1 cellular context compared by ENCODE assay signal in the genomic region with DNA sequence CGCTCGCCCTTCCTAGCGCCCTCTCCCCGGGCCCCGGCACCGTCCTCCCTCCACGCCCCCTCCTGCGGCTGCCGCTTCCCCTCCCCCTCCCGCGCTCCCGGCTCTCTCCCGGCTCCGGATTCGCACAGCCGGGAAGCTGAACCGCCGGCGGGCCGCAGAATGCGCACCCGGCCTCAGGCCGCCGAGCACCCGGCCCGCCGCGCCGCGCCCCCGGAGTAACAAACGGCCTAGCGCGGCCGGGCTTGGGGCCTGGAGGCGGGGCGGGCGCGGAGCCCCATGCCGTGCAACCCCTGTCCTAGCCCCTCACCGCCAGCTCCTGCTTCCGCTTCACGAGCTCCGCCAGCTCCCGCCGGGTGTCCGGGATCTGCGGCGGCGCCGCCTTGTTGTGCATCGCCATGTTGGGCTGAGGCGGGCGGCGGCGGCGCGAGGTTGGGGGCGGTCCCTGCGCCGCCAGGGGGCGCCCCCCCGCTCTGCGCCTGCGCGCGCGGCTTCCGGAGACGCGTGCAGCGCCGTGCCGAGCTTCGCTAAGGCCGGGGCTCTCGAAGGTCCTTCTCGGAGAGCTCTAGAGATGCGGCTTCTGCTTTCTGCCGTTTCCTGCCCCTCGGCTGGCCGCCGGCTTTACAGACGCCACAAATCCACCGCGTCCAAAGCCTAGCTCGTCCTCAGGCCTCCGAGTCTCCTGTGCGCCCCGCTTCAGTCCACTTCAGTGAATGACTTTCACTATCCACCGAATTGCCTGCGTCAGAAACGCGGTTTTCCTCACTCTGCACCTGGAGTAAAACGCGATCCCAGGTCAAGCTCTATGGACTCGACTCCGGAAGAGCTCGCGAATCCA.
TF ChIP-seq lines count a peak whose summit lies in the region.

A gene (minus strand): TSS at position 417 of the 835 bp plus-strand sequence. CDS start 20 bp downstream, at position 397.

TF ChIP-seq in HepG2, 621 proteins besides CTCF, POLR2A, EP300 and RAD21 (continued from another document and continues in another):
- TF ChIP-seq ZSCAN25 (CRISPR knock-in tag; IDR thresholded peaks at IDR 0.05) (no peak), FOXP1 (IDR thresholded peaks at IDR 0.05) (no peak), FOXP1 (CRISPR knock-in tag; IDR thresholded peaks at IDR 0.05) (no peak), ZSCAN29 (CRISPR knock-in tag; conservative IDR thresholded peaks at IDR 0.05) (0 out of 2 replicates have a peak, but pooled peaks have one; percentile 85), REL (CRISPR knock-in tag; conservative IDR thresholded peaks at IDR 0.05) (0 out of 2 replicates have a peak, but pooled peaks have one; percentile 39), ZNF282 (IDR thresholded peaks at IDR 0.05; ENCODE audit: partially characterized antibody) (no peak), ZNF556 (CRISPR knock-in tag; IDR thresholded peaks at IDR 0.05; ENCODE audit: borderline replicate concordance) (peak; percentile 61; the same call in 1 of the 2 replicates), ZNF510 (CRISPR knock-in tag; IDR thresholded peaks at IDR 0.05; ENCODE audit: low read depth) (peak; percentile 94; the same call in 1 of the 2 replicates), NCOA2 (CRISPR knock-in tag; IDR thresholded peaks at IDR 0.05) (no peak; the same call in 1 of the 2 replicates), ZBTB38 (CRISPR knock-in tag; IDR thresholded peaks at IDR 0.05) (peak; percentile 60; the same call in 1 of the 2 replicates), THAP11 (CRISPR knock-in tag; IDR thresholded peaks at IDR 0.05) (peak; percentile 66; the same call in 1 of the 2 replicates), RBM22 (optimal IDR thresholded peaks at IDR 0.05; ENCODE audit: low read length) (no peak), JARID2 (CRISPR knock-in tag; IDR thresholded peaks at IDR 0.05; ENCODE audit: insufficient replicate concordance) (no peak), NFE2 (CRISPR knock-in tag; IDR thresholded peaks at IDR 0.05) (no peak), HMGA1 (CRISPR knock-in tag; conservative IDR thresholded peaks at IDR 0.05) (no peak), TSC22D2 (CRISPR knock-in tag; IDR thresholded peaks at IDR 0.05; ENCODE audit: borderline replicate concordance) (0 out of 2 replicates have a peak, but pooled peaks have one; percentile 76), HHEX (CRISPR knock-in tag; IDR thresholded peaks at IDR 0.05) (no peak), ZNF773 (CRISPR knock-in tag; IDR thresholded peaks at IDR 0.05; ENCODE audit: borderline replicate concordance) (peak; percentile 85), MTA1 (CRISPR knock-in tag; IDR thresholded peaks at IDR 0.05; ENCODE audit: borderline replicate concordance) (peak; percentile 65; the same call in 1 of the 2 replicates), AGO2 (optimal IDR thresholded peaks at IDR 0.05; ENCODE audit: low read depth, low read length) (peak; percentile 22), RORA (CRISPR knock-in tag; IDR thresholded peaks at IDR 0.05) (no peak), ZNF205 (CRISPR knock-in tag; IDR thresholded peaks at IDR 0.05) (no peak), STAG1 (CRISPR knock-in tag; IDR thresholded peaks at IDR 0.05) (peak; percentile 30), NCOA1 (CRISPR knock-in tag; IDR thresholded peaks at IDR 0.05) (no peak), HOXA9 (CRISPR knock-in tag; IDR thresholded peaks at IDR 0.05; ENCODE audit: borderline replicate concordance) (no peak), ZFP36 (IDR thresholded peaks at IDR 0.05; ENCODE audit: borderline replicate concordance, low read depth, low read length, partially characterized antibody) (no peak), ZNF3 (CRISPR knock-in tag; IDR thresholded peaks at IDR 0.05) (no peak), ZNF253 (CRISPR knock-in tag; IDR thresholded peaks at IDR 0.05; ENCODE audit: borderline replicate concordance) (no peak), CBX5 (CRISPR knock-in tag; IDR thresholded peaks at IDR 0.05; ENCODE audit: borderline replicate concordance) (no peak), TBX3 (IDR thresholded peaks at IDR 0.05; ENCODE audit: borderline replicate concordance) (no peak), MIER2 (CRISPR knock-in tag; IDR thresholded peaks at IDR 0.05) (no peak), SIX4 (CRISPR knock-in tag; IDR thresholded peaks at IDR 0.05) (no peak), NCOR1 (IDR thresholded peaks at IDR 0.05; ENCODE audit: borderline replicate concordance, low read length) (no peak), ZNF138 (CRISPR knock-in tag; IDR thresholded peaks at IDR 0.05; ENCODE audit: low read depth) (no peak), MZF1 (CRISPR knock-in tag; IDR thresholded peaks at IDR 0.05; ENCODE audit: borderline replicate concordance) (no peak), SNAI1 (CRISPR knock-in tag; IDR thresholded peaks at IDR 0.05; ENCODE audit: borderline replicate concordance) (no peak), ZNF20 (CRISPR knock-in tag; IDR thresholded peaks at IDR 0.05) (no peak)
- TF ChIP-seq, protein P1, sequence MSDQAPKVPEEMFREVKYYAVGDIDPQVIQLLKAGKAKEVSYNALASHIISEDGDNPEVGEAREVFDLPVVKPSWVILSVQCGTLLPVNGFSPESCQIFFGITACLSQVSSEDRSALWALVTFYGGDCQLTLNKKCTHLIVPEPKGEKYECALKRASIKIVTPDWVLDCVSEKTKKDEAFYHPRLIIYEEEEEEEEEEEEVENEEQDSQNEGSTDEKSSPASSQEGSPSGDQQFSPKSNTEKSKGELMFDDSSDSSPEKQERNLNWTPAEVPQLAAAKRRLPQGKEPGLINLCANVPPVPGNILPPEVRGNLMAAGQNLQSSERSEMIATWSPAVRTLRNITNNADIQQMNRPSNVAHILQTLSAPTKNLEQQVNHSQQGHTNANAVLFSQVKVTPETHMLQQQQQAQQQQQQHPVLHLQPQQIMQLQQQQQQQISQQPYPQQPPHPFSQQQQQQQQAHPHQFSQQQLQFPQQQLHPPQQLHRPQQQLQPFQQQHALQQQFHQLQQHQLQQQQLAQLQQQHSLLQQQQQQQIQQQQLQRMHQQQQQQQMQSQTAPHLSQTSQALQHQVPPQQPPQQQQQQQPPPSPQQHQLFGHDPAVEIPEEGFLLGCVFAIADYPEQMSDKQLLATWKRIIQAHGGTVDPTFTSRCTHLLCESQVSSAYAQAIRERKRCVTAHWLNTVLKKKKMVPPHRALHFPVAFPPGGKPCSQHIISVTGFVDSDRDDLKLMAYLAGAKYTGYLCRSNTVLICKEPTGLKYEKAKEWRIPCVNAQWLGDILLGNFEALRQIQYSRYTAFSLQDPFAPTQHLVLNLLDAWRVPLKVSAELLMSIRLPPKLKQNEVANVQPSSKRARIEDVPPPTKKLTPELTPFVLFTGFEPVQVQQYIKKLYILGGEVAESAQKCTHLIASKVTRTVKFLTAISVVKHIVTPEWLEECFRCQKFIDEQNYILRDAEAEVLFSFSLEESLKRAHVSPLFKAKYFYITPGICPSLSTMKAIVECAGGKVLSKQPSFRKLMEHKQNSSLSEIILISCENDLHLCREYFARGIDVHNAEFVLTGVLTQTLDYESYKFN (CRISPR knock-in tag; conservative IDR thresholded peaks at IDR 0.05), result no peak; the same call in none of the 2 replicates
- TF ChIP-seq, protein P2, sequence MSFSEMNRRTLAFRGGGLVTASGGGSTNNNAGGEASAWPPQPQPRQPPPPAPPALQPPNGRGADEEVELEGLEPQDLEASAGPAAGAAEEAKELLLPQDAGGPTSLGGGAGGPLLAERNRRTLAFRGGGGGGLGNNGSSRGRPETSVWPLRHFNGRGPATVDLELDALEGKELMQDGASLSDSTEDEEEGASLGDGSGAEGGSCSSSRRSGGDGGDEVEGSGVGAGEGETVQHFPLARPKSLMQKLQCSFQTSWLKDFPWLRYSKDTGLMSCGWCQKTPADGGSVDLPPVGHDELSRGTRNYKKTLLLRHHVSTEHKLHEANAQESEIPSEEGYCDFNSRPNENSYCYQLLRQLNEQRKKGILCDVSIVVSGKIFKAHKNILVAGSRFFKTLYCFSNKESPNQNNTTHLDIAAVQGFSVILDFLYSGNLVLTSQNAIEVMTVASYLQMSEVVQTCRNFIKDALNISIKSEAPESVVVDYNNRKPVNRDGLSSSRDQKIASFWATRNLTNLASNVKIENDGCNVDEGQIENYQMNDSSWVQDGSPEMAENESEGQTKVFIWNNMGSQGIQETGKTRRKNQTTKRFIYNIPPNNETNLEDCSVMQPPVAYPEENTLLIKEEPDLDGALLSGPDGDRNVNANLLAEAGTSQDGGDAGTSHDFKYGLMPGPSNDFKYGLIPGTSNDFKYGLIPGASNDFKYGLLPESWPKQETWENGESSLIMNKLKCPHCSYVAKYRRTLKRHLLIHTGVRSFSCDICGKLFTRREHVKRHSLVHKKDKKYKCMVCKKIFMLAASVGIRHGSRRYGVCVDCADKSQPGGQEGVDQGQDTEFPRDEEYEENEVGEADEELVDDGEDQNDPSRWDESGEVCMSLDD (CRISPR knock-in tag; IDR thresholded peaks at IDR 0.05; ENCODE audit: borderline replicate concordance), result peak; percentile 76; the same call in 1 of the 2 replicates
- TF ChIP-seq, protein P3, sequence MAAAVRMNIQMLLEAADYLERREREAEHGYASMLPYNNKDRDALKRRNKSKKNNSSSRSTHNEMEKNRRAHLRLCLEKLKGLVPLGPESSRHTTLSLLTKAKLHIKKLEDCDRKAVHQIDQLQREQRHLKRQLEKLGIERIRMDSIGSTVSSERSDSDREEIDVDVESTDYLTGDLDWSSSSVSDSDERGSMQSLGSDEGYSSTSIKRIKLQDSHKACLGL (CRISPR knock-in tag; IDR thresholded peaks at IDR 0.05), result peak; percentile 93
- TF ChIP-seq, protein P4, sequence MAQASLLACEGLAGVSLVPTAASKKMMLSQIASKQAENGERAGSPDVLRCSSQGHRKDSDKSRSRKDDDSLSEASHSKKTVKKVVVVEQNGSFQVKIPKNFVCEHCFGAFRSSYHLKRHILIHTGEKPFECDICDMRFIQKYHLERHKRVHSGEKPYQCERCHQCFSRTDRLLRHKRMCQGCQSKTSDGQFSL (CRISPR knock-in tag; IDR thresholded peaks at IDR 0.05), result 0 out of 2 replicates have a peak, but pooled peaks have one; percentile 55
- TF ChIP-seq, protein P5, sequence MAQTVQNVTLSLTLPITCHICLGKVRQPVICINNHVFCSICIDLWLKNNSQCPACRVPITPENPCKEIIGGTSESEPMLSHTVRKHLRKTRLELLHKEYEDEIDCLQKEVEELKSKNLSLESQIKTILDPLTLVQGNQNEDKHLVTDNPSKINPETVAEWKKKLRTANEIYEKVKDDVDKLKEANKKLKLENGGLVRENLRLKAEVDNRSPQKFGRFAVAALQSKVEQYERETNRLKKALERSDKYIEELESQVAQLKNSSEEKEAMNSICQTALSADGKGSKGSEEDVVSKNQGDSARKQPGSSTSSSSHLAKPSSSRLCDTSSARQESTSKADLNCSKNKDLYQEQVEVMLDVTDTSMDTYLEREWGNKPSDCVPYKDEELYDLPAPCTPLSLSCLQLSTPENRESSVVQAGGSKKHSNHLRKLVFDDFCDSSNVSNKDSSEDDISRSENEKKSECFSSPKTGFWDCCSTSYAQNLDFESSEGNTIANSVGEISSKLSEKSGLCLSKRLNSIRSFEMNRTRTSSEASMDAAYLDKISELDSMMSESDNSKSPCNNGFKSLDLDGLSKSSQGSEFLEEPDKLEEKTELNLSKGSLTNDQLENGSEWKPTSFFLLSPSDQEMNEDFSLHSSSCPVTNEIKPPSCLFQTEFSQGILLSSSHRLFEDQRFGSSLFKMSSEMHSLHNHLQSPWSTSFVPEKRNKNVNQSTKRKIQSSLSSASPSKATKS (CRISPR knock-in tag; IDR thresholded peaks at IDR 0.05), result no peak
- TF ChIP-seq, protein P6, sequence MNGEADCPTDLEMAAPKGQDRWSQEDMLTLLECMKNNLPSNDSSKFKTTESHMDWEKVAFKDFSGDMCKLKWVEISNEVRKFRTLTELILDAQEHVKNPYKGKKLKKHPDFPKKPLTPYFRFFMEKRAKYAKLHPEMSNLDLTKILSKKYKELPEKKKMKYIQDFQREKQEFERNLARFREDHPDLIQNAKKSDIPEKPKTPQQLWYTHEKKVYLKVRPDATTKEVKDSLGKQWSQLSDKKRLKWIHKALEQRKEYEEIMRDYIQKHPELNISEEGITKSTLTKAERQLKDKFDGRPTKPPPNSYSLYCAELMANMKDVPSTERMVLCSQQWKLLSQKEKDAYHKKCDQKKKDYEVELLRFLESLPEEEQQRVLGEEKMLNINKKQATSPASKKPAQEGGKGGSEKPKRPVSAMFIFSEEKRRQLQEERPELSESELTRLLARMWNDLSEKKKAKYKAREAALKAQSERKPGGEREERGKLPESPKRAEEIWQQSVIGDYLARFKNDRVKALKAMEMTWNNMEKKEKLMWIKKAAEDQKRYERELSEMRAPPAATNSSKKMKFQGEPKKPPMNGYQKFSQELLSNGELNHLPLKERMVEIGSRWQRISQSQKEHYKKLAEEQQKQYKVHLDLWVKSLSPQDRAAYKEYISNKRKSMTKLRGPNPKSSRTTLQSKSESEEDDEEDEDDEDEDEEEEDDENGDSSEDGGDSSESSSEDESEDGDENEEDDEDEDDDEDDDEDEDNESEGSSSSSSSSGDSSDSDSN (CRISPR knock-in tag; IDR thresholded peaks at IDR 0.05), result peak; percentile 88
- TF ChIP-seq, protein P7, sequence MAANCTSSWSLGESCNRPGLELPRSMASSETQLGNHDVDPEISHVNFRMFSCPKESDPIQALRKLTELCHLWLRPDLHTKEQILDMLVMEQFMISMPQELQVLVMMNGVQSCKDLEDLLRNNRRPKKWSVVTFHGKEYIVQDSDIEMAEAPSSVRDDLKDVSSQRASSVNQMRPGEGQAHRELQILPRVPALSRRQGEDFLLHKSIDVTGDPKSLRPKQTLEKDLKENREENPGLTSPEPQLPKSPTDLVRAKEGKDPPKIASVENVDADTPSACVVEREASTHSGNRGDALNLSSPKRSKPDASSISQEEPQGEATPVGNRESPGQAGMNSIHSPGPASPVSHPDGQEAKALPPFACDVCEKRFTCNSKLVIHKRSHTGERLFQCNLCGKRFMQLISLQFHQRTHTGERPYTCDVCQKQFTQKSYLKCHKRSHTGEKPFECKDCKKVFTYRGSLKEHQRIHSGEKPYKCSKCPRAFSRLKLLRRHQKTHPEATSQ (CRISPR knock-in tag; IDR thresholded peaks at IDR 0.05; ENCODE audit: borderline replicate concordance), result no peak
- TF ChIP-seq, protein P8, sequence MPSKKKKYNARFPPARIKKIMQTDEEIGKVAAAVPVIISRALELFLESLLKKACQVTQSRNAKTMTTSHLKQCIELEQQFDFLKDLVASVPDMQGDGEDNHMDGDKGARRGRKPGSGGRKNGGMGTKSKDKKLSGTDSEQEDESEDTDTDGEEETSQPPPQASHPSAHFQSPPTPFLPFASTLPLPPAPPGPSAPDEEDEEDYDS (CRISPR knock-in tag; IDR thresholded peaks at IDR 0.05), result peak; percentile 45; the same call in 1 of the 2 replicates
- TF ChIP-seq, protein P9, sequence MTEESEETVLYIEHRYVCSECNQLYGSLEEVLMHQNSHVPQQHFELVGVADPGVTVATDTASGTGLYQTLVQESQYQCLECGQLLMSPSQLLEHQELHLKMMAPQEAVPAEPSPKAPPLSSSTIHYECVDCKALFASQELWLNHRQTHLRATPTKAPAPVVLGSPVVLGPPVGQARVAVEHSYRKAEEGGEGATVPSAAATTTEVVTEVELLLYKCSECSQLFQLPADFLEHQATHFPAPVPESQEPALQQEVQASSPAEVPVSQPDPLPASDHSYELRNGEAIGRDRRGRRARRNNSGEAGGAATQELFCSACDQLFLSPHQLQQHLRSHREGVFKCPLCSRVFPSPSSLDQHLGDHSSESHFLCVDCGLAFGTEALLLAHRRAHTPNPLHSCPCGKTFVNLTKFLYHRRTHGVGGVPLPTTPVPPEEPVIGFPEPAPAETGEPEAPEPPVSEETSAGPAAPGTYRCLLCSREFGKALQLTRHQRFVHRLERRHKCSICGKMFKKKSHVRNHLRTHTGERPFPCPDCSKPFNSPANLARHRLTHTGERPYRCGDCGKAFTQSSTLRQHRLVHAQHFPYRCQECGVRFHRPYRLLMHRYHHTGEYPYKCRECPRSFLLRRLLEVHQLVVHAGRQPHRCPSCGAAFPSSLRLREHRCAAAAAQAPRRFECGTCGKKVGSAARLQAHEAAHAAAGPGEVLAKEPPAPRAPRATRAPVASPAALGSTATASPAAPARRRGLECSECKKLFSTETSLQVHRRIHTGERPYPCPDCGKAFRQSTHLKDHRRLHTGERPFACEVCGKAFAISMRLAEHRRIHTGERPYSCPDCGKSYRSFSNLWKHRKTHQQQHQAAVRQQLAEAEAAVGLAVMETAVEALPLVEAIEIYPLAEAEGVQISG (CRISPR knock-in tag; IDR thresholded peaks at IDR 0.05), result peak; percentile 87
